Comparison of ENCODE assay signal across 9 cellular contexts in the genomic region with DNA sequence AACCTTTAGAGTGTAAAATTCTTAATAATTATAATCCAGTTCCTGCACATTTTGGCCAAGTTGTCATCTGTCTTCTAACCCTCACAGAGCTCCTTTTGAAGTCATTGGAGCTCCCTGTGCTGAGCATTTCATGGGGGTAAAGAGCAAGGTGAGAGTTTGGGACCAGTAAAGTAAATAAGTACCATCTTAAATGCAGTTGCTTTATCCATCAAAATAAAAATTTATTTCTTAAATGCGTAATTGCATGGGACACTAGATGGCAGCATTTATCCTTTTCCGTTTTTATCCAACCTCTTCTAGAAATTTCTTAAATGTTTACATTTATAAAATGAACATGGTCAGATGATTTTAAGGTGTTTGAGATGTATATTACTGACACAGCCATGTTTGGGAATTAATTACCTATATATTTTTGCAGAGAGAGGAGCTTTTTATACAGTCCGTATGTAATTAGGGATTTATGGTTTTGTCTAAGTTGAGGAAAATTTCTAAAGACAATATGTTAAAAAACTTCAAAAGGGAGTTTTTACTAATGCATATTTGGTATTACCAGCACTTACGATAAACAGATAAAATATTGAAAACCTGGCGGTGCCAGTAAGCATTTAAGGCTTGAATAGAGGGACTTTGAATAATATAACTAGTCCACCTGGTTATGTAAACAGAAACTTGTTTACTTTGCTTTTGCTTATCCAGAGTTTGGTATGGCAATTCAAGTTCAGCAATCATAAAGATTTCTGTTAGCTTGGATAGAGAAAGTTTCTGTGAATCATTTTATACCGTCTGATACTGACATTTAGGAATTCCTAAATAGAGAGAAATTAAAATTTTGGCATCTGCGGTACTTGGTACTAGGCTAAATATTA. TPM values are rescaled to one million over a fixed set of nuclear protein-coding genes. Genes with fewer than 3 reads are reported as not detected.
A peak's percentile ranks its signal among the peaks of the same experiment; 100 is the strongest.
DNase-seq lines count a peak whose midpoint lies in the region; ATAC-seq, FAIRE-seq and TF ChIP-seq lines count a peak whose summit lies in the region.
"Had no signal": no experiment of that assay in that cellular context is flagged by ENCODE, and none has a peak within 500 bp of the region (broad histone marks: within the 10 kb centered on the region; RNA-seq: fewer than 3 reads in every experiment).

No MANE protein-coding gene starts in this region.

- H3K9me3 Mint-ChIP-seq in osteocyte (ENCODE audit: unreplicated experiment): no peaks in the 10 kb centered on the region
- H3K9me3 Mint-ChIP-seq: stimulated activated effector memory CD8-positive, alpha-beta T cell treated with anti-CD3 and anti-CD28 coated beads, Interleukin-12 subunit alpha, Interleukin-12 subunit beta, amount 100 ng/mL, for 72 hours had no signal

- H3K27me3 Mint-ChIP-seq in osteocyte (ENCODE audit: unreplicated experiment): no peaks in the 10 kb centered on the region

- peak; percentile 66 for TF ChIP-seq CTCF in osteocyte (IDR thresholded peaks at IDR 0.05)

- peaks cover 17% of the 10 kb centered on the region for H3K36me3 Mint-ChIP-seq in osteocyte (ENCODE audit: unreplicated experiment)

- DNase-seq in GM03348 (ENCODE audit: low spot score) (peak; percentile 16), NCI-H1694 treated with DMSO at 0.1 percent for 48 hours (lab: John Stamatoyannopoulos, UW) (peak; percentile 1), osteocyte (ENCODE audit: extremely low spot score, unreplicated experiment) (no peak), NOMO-1 treated with dmso at 0.1 percent for 144 hours (lab: John Stamatoyannopoulos, UW; ENCODE audit: unreplicated experiment) (no peak), H4 (ENCODE audit: low spot score) (no peak), frontal cortex (ENCODE audit: low spot score in 2 of 2) (no peak)

- H3K27ac ChIP-seq in cingulate gyrus (ENCODE audit: low read depth, low read length): peak overlapping the region; percentile 11

- H3K4me3 Mint-ChIP-seq in osteocyte (ENCODE audit: unreplicated experiment): no peak overlapping the region
- H3K4me3 Mint-ChIP-seq: stimulated activated effector memory CD8-positive, alpha-beta T cell treated with anti-CD3 and anti-CD28 coated beads, Interleukin-12 subunit alpha, Interleukin-12 subunit beta, amount 100 ng/mL, for 72 hours had no signal

- peaks cover 53% of the 10 kb centered on the region for H3K4me1 Mint-ChIP-seq in osteocyte (ENCODE audit: unreplicated experiment)

- FAIRE-seq in frontal cortex (lab: Jason Lieb, UNC): no peak

- H3K27ac Mint-ChIP-seq in osteocyte (ENCODE audit: unreplicated experiment): peak overlapping the region; percentile 54
- H3K27ac Mint-ChIP-seq: stimulated activated effector memory CD8-positive, alpha-beta T cell treated with anti-CD3 and anti-CD28 coated beads, Interleukin-12 subunit alpha, Interleukin-12 subunit beta, amount 100 ng/mL, for 72 hours had no signal

- ATAC-seq in GM21529 (IDR thresholded peaks at IDR 0.05; ENCODE audit: unreplicated experiment): no peak
- ATAC-seq: stimulated activated effector memory CD8-positive, alpha-beta T cell treated with anti-CD3 and anti-CD28 coated beads, Interleukin-12 subunit alpha, Interleukin-12 subunit beta, amount 100 ng/mL, for 72 hours had no signal

RNA-seq across cellular contexts. Expression of gene ACSL3, which starts 54.5 kb away (rescaled TPM):
- total RNA-seq in osteocyte: 129 and 131 TPM in 2 replicates
- total RNA-seq in H4 (2014; rRNA removed; shearing (Covaris generic)): 115 and 128 TPM in 2 replicates
- total RNA-seq in frontal cortex: 250 TPM

Comparison
In these comparisons a context has a peak if more than half of its experiments do, and no peak if none do; other contexts are left out.
1. DNase-seq: peak in GM03348 (single experiment) and NCI-H1694 treated with DMSO at 0.1 percent for 48 hours (single experiment); none in osteocyte (single experiment), NOMO-1 treated with dmso at 0.1 percent for 144 hours (single experiment), H4 (single experiment) and frontal cortex (0 of 2).